In genomic region chr19:11054200-11054599, GRCh38 we compare ENCODE assay signal across 14 cellular contexts. TPM values are rescaled to one million over a fixed set of nuclear protein-coding genes. Genes with fewer than 3 reads are reported as not detected.
DNase-seq lines count a peak whose midpoint lies in the region; ATAC-seq and TF ChIP-seq lines count a peak whose summit lies in the region.
"Had no signal": no experiment of that assay in that cellular context is flagged by ENCODE, and none has a peak within 500 bp of the region (broad histone marks: within the 10 kb centered on the region; RNA-seq: fewer than 3 reads in every experiment).

No MANE protein-coding gene starts in this region.

- no peak for TF ChIP-seq CTCF in sigmoid colon (IDR thresholded peaks at IDR 0.05)

- H3K9ac ChIP-seq in BLaER1 (no peak overlapping the region), Karpas-422 (ENCODE audit: low read length) (no peak overlapping the region), muscle layer of colon (ENCODE audit: low read length) (no peak overlapping the region)

- ATAC-seq in GM19023 (IDR thresholded peaks at IDR 0.05; ENCODE audit: unreplicated experiment): no peak
- ATAC-seq: K562 had no signal

- H3K79me2 ChIP-seq in Karpas-422 (ENCODE audit: low read length): peaks cover 11% of the 10 kb centered on the region

- no peak for TF ChIP-seq POLR2A in sigmoid colon (IDR thresholded peaks at IDR 0.05)

- H3K4me3 ChIP-seq in BLaER1 (no peak overlapping the region), Karpas-422 (ENCODE audit: low read length) (no peak overlapping the region), muscle layer of colon (ENCODE audit: low read depth in 1 of 2, low read length in 2 of 2) (no peak overlapping the region), sigmoid colon (no peak overlapping the region)
- H3K4me3 ChIP-seq: K562 had no signal

- H4K20me1 ChIP-seq in BLaER1: peaks cover 61% of the 10 kb centered on the region
- H4K20me1 ChIP-seq in Karpas-422 (ENCODE audit: insufficient read depth, low read depth, low read length): no peaks in the 10 kb centered on the region

- H3K36me3 ChIP-seq in BLaER1: peaks cover 93% of the 10 kb centered on the region
- H3K36me3 ChIP-seq in Karpas-422 (ENCODE audit: insufficient read depth, low read length): no peaks in the 10 kb centered on the region
- H3K36me3 ChIP-seq in muscle layer of colon (ENCODE audit: insufficient read depth, low read length): peaks cover 16% of the 10 kb centered on the region
- peaks cover 0 to 23% (median 5%) of the 10 kb centered on the region in 4 donors for H3K36me3 ChIP-seq in sigmoid colon

- TF ChIP-seq EP300 in sigmoid colon (IDR thresholded peaks at IDR 0.05): no peak

- WGBS in sigmoid colon, 2 donors: 89 to 97% methylated on average over 8 of the region's 8 CpGs

- no peaks in the 10 kb centered on the region for H3K9me2 ChIP-seq in Karpas-422 (replicated peaks; ENCODE audit: insufficient read depth, low read length)

- H3K4me1 ChIP-seq in BLaER1 (peaks cover 65% of the 10 kb centered on the region), Karpas-422 (ENCODE audit: low read length) (peaks cover 46% of the 10 kb centered on the region), muscle layer of colon (ENCODE audit: insufficient read depth, low read length) (peaks cover 18% of the 10 kb centered on the region), sigmoid colon (peaks cover 0 to 35% (median 19%) of the 10 kb centered on the region in 4 donors)

- H3K9me3 ChIP-seq in BLaER1 (no peaks in the 10 kb centered on the region), Karpas-422 (ENCODE audit: low read length) (no peaks in the 10 kb centered on the region), muscle layer of colon (ENCODE audit: low read length) (no peaks in the 10 kb centered on the region), sigmoid colon (no peaks in the 10 kb centered on the region)

- intact Hi-C loops in sigmoid colon (cut with DNase I): no loop called here

- H2AFZ ChIP-seq in Karpas-422 (ENCODE audit: low read length): no peak overlapping the region

- H3K27me3 ChIP-seq in BLaER1 (no peaks in the 10 kb centered on the region), Karpas-422 (ENCODE audit: low read length) (no peaks in the 10 kb centered on the region), muscle layer of colon (ENCODE audit: control insufficient read depth in 1 of 2, insufficient read depth in 2 of 2, low read length in 2 of 2) (no peaks in the 10 kb centered on the region), sigmoid colon (no peaks in the 10 kb centered on the region)

- H3K27ac ChIP-seq in BLaER1: 0 out of 2 replicates have a peak overlapping the region, but pooled peaks have one; percentile 2
- H3K27ac ChIP-seq in Karpas-422 (ENCODE audit: low read length): peak overlapping the region; percentile 99
- peak overlapping the region; percentile 34 for H3K27ac ChIP-seq in muscle layer of colon (ENCODE audit: low read depth, low read length)
- peak overlapping the region in 3 of 4 donors; percentile 15 to 66 (median 44) for H3K27ac ChIP-seq in sigmoid colon

- DNase-seq in Karpas-422 (no peak), sigmoid colon (no peak), activated T-cell treated with anti-CD3 and anti-CD28 coated beads for 4 hours (no peak), superior temporal gyrus (ENCODE audit: extremely low spot score) (no peak)
- DNase-seq: ACHN; CD4-positive, alpha-beta memory T cell; DMS153; DMS79; GF-D8; HCEC 1CT had no signal

- H3K4me2 ChIP-seq in BLaER1: no peak overlapping the region; the same call in 1 of the 2 replicates
- H3K4me2 ChIP-seq in Karpas-422 (ENCODE audit: low read depth, low read length, poor library complexity, severe bottlenecking): no peak overlapping the region

RNA-seq across cellular contexts. Expression of gene LDLR, which starts 35.1 kb away (rescaled TPM):
- 49.8 and 99.9 TPM in 2 replicates for total RNA-seq in Karpas-422 (2014; rRNA removed; shearing (Covaris generic); ENCODE audit: low replicate concordance)
- total RNA-seq in sigmoid colon: 100 to 1,000 TPM in 1 of 4 donors, 10 to 100 TPM in 1, 1 to 10 TPM in 2; 7.1 to 139 (median 15.0) TPM
- polyA plus RNA-seq in sigmoid colon: 10 to 100 TPM; 20.4 to 76.0 (median 20.6) TPM

Comparison
In these comparisons a context has a peak if more than half of its experiments do, and no peak if none do; other contexts are left out.
1. H3K27ac ChIP-seq: peak in every context shown above with its lines; median percentile 99 in Karpas-422; 44 in sigmoid colon; 34 in muscle layer of colon; 2 in BLaER1.